In genomic region chr19:49148784-49149651, GRCh38 we compare ENCODE assay signal across 8 cellular contexts. TPM values are rescaled to one million over a fixed set of nuclear protein-coding genes. Genes with fewer than 3 reads are reported as not detected.
DNase-seq lines count a peak whose midpoint lies in the region; ATAC-seq, FAIRE-seq and TF ChIP-seq lines count a peak whose summit lies in the region.

No MANE protein-coding gene starts in this region.

- peak overlapping the region; percentile 90 for H2AFZ ChIP-seq in endothelial cell of umbilical vein (ENCODE audit: low read depth, low read length)

- dilution Hi-C loops in endothelial cell of umbilical vein (cut with MboI; ENCODE audit: extremely low pct_ligation_motif_present, low sequenced_read_pairs): no loop called here

- no peak for TF ChIP-seq POLR2A in endothelial cell of umbilical vein (IDR thresholded peaks at IDR 0.05; ENCODE audit: low read depth, low read length)

- CTCF ChIA-PET in CD4-positive, alpha-beta T cell (lab: Charles Lee): interaction anchor here (0.7 to 1.1 kb wide), 4 partner anchors 35 to 51 kb away, joined by 3 to 4 read pairs (median 3); partner anchors contain the start of gene LIN7B
- CTCF ChIA-PET in endothelial cell of umbilical vein (lab: Charles Lee): interaction anchor here (0.6 to 4.1 kb wide), 12 partner anchors 10 to 151 kb away, joined by 3 to 56 read pairs (median 6); partner anchors contain the start of gene LIN7B

- H3K9me3 ChIP-seq in CD4-positive, alpha-beta T cell (ENCODE audit: control insufficient read depth, low read length): no peaks in the 10 kb centered on the region
- H3K9me3 ChIP-seq in endothelial cell of umbilical vein (replicated peaks; ENCODE audit: control insufficient read depth, insufficient read depth, low read length): no peaks in the 10 kb centered on the region

- H3K9me1 ChIP-seq in endothelial cell of umbilical vein (replicated peaks; ENCODE audit: control insufficient read depth, extremely low read depth, insufficient read depth, low read length): no peaks in the 10 kb centered on the region

- peaks cover 28% of the 10 kb centered on the region for H3K4me1 ChIP-seq in endothelial cell of umbilical vein (ENCODE audit: control insufficient read depth, extremely low read depth, insufficient read depth, low read length)

- FAIRE-seq in endothelial cell of umbilical vein (lab: Jason Lieb, UNC): peak; percentile 93

- TF ChIP-seq CTCF in CD4-positive, alpha-beta T cell (IDR thresholded peaks at IDR 0.05): no peak
- no peak for TF ChIP-seq CTCF in endothelial cell of umbilical vein (IDR thresholded peaks at IDR 0.05; ENCODE audit: extremely low read depth in 1 of 2, insufficient read depth in 1 of 2, low read depth in 1 of 2, low read length in 2 of 2)

- H3K4me3 ChIP-seq in endothelial cell of umbilical vein (replicated peaks in 1 of 3; ENCODE audit: insufficient read depth in 1 of 3, low read depth in 1 of 3, low read length in 3 of 3): peak overlapping the region; percentile 31 to 73 (median 61)

- POLR2A ChIA-PET in CD4-positive, alpha-beta T cell (lab: Charles Lee): interaction anchor here (1.0 kb wide), 1 partner anchor 195 kb away, joined by 3 read pairs; no protein-coding TSS in a partner anchor
- POLR2A ChIA-PET in endothelial cell of umbilical vein (lab: Charles Lee): interaction anchor here (1.1 kb wide), 1 partner anchor 51 kb away, joined by 3 read pairs; no protein-coding TSS in a partner anchor

- peak; percentile 44 for ATAC-seq in CD4-positive, alpha-beta T cell (ENCODE audit: poor library complexity)
- ATAC-seq in HG02938 (IDR thresholded peaks at IDR 0.05; ENCODE audit: unreplicated experiment): no peak

- peak; percentile 50 to 75 (median 68) for DNase-seq in CD4-positive, alpha-beta T cell
- peak; percentile 94 for DNase-seq in HuH-7 (ENCODE audit: low spot score)
- DNase-seq in OCI-M1 (lab: John Stamatoyannopoulos, UW): peak; percentile 99
- DNase-seq in activated T-cell treated with anti-CD3 and anti-CD28 coated beads for 4 hours: peak; percentile 73
- DNase-seq in endothelial cell of umbilical vein (ENCODE audit: low read depth, low spot score): peak; percentile 91
- DNase-seq in mesenteric fat pad (ENCODE audit: low spot score): peak; percentile 97
- peak; percentile 54 for DNase-seq in stimulated activated CD8-positive, alpha-beta memory T cell treated with anti-CD3 and anti-CD28 coated beads, Interleukin-15, amount 100 ng/mL, for 1 hour (ENCODE audit: low read depth)

- H3K27ac Mint-ChIP-seq in CD4-positive, alpha-beta T cell: no peak overlapping the region

- peaks cover 55% of the 10 kb centered on the region for H3K27me3 ChIP-seq in CD4-positive, alpha-beta T cell (ENCODE audit: control insufficient read depth, insufficient read depth, low read length)
- H3K27me3 ChIP-seq in endothelial cell of umbilical vein (ENCODE audit: control insufficient read depth in 2 of 2, insufficient read depth in 2 of 2, low read length in 2 of 2): peaks cover 2 to 5% of the 10 kb centered on the region in 2 experiments

- no peaks in the 10 kb centered on the region for H3K9me3 Mint-ChIP-seq in CD4-positive, alpha-beta T cell

- peaks cover 52% of the 10 kb centered on the region for H3K4me1 Mint-ChIP-seq in CD4-positive, alpha-beta T cell (ENCODE audit: low read depth)

- peak overlapping the region; percentile 95 for H3K4me2 ChIP-seq in endothelial cell of umbilical vein (ENCODE audit: insufficient read depth, low read length)

- no peaks in the 10 kb centered on the region for H3K36me3 ChIP-seq in endothelial cell of umbilical vein (ENCODE audit: control insufficient read depth in 2 of 2, extremely low read depth in 1 of 2, insufficient read depth in 2 of 2, low read length in 2 of 2)

- intact Hi-C loops in CD4-positive, alpha-beta T cell (cut with DNase I, micrococcal nuclease): loop anchor here (5.0 kb wide), 2 partner anchors 37 to 157 kb away; partner anchors contain the start of genes GYS1 (in 1 of the 2), LIN7B (in 1 of the 2) and RUVBL2 (in 1 of the 2)
- intact Hi-C loops in endothelial cell of umbilical vein (cut with micrococcal nuclease): loop anchor here (1.0 kb wide), 2 partner anchors 8 to 30 kb away; partner anchors contain the start of genes C19orf73, PPFIA3 and TRPM4

- no TSS peak for BruUV-seq in endothelial cell of umbilical vein (replicated peaks; lab: Mats Ljungman, UMichigan)

- no peak overlapping the region for H3K9ac ChIP-seq in endothelial cell of umbilical vein (replicated peaks; ENCODE audit: extremely low read depth, insufficient read depth, low read length)

- H3K27ac ChIP-seq in CD4-positive, alpha-beta T cell (ENCODE audit: low read depth, low read length): no peak overlapping the region
- H3K27ac ChIP-seq in endothelial cell of umbilical vein (ENCODE audit: insufficient read depth, low read depth, low read length): no peak overlapping the region

- H4K20me1 ChIP-seq in endothelial cell of umbilical vein (replicated peaks; ENCODE audit: control insufficient read depth, extremely low read depth, insufficient read depth, low read length): no peaks in the 10 kb centered on the region

- no peaks in the 10 kb centered on the region for H3K79me2 ChIP-seq in endothelial cell of umbilical vein (ENCODE audit: control insufficient read depth, insufficient read depth, low read length)

- no peaks in the 10 kb centered on the region for H3K36me3 Mint-ChIP-seq in CD4-positive, alpha-beta T cell (ENCODE audit: low read depth)

- H3K4me3 Mint-ChIP-seq in CD4-positive, alpha-beta T cell: peak overlapping the region; percentile 86

- peaks cover 88% of the 10 kb centered on the region for H3K27me3 Mint-ChIP-seq in CD4-positive, alpha-beta T cell

TF ChIP-seq in endothelial cell of umbilical vein, 7 proteins besides CTCF, POLR2A, EP300 and RAD21 (continues in another document):
- TF ChIP-seq MYC (IDR thresholded peaks at IDR 0.05; ENCODE audit: low read depth, low read length): no peak
- no peak for TF ChIP-seq GATA2 (IDR thresholded peaks at IDR 0.05; ENCODE audit: insufficient read depth, insufficient read length, low read depth, low read length)
- no peak for TF ChIP-seq JUN (IDR thresholded peaks at IDR 0.05; ENCODE audit: borderline replicate concordance, insufficient read depth, insufficient read length, low read depth)

RNA-seq across cellular contexts. Expression of gene HRC, which starts 6.2 kb away (rescaled TPM):
- not detected for total RNA-seq in CD4-positive, alpha-beta T cell
- total RNA-seq in endothelial cell of umbilical vein (not detected in 2 replicates), mesenteric fat pad (1.3 TPM)
- not detected in 2 replicates for polyA plus RNA-seq in endothelial cell of umbilical vein
- polyA plus RNA-seq in endothelial cell of umbilical vein (2011; cell fraction: cytosol; rRNA removed): not detected in 2 replicates
- not detected in 2 replicates for polyA plus RNA-seq in endothelial cell of umbilical vein (2011; cell fraction: nucleus; rRNA removed)
- 0.44 TPM in 1 of 2 replicates, not detected in the other for polyA plus RNA-seq in endothelial cell of umbilical vein (2012)
- 0.39 and 1.3 TPM in 2 replicates for polyA minus RNA-seq in endothelial cell of umbilical vein
- polyA minus RNA-seq in endothelial cell of umbilical vein (2011; cell fraction: cytosol; rRNA and poly(A)+ RNA removed): not detected
- polyA minus RNA-seq in endothelial cell of umbilical vein (2011; cell fraction: nucleus; rRNA and poly(A)+ RNA removed): not detected in 2 replicates

RNA-seq across cellular contexts. Expression of gene TRPM4, which starts 8.6 kb away (rescaled TPM):
- total RNA-seq in CD4-positive, alpha-beta T cell: not detected
- total RNA-seq in endothelial cell of umbilical vein (38.9 and 40.6 TPM in 2 replicates), mesenteric fat pad (17.0 TPM)
- polyA plus RNA-seq in endothelial cell of umbilical vein: 17.6 and 23.7 TPM in 2 replicates
- polyA plus RNA-seq in endothelial cell of umbilical vein (2011; cell fraction: cytosol; rRNA removed): 6.5 and 8.7 TPM in 2 replicates
- polyA plus RNA-seq in endothelial cell of umbilical vein (2011; cell fraction: nucleus; rRNA removed): 88.1 and 102 TPM in 2 replicates
- 22.6 and 38.8 TPM in 2 replicates for polyA plus RNA-seq in endothelial cell of umbilical vein (2012)
- polyA minus RNA-seq in endothelial cell of umbilical vein: 20.4 and 22.4 TPM in 2 replicates
- polyA minus RNA-seq in endothelial cell of umbilical vein (2011; cell fraction: cytosol; rRNA and poly(A)+ RNA removed): 2.5 TPM
- 21.9 and 29.7 TPM in 2 replicates for polyA minus RNA-seq in endothelial cell of umbilical vein (2011; cell fraction: nucleus; rRNA and poly(A)+ RNA removed)

RNA-seq across cellular contexts. Expression of gene PPFIA3, which starts 29.7 kb away (rescaled TPM):
- 1 to 10 TPM; 2.0 to 2.8 TPM for total RNA-seq in CD4-positive, alpha-beta T cell
- total RNA-seq in endothelial cell of umbilical vein (2.0 and 2.6 TPM in 2 replicates), mesenteric fat pad (3.1 TPM)
- 1.3 and 1.4 TPM in 2 replicates for polyA plus RNA-seq in endothelial cell of umbilical vein
- 0.58 and 0.99 TPM in 2 replicates for polyA plus RNA-seq in endothelial cell of umbilical vein (2011; cell fraction: cytosol; rRNA removed)
- 1.2 and 1.3 TPM in 2 replicates for polyA plus RNA-seq in endothelial cell of umbilical vein (2011; cell fraction: nucleus; rRNA removed)
- 2.1 and 2.7 TPM in 2 replicates for polyA plus RNA-seq in endothelial cell of umbilical vein (2012)
- polyA minus RNA-seq in endothelial cell of umbilical vein: 0.90 and 1.3 TPM in 2 replicates
- polyA minus RNA-seq in endothelial cell of umbilical vein (2011; cell fraction: cytosol; rRNA and poly(A)+ RNA removed): 5.9 TPM
- polyA minus RNA-seq in endothelial cell of umbilical vein (2011; cell fraction: nucleus; rRNA and poly(A)+ RNA removed): 0.24 and 1.2 TPM in 2 replicates

RNA-seq across cellular contexts. Expression of gene C19orf73, which starts 30.1 kb away (rescaled TPM):
- total RNA-seq in CD4-positive, alpha-beta T cell: 1 to 10 TPM; 1.5 to 2.3 TPM
- 1.5 TPM in 1 of 2 replicates, not detected in the other for total RNA-seq in endothelial cell of umbilical vein
- 1.8 and 2.5 TPM in 2 replicates for polyA plus RNA-seq in endothelial cell of umbilical vein
- 1.2 TPM in 2 replicates for polyA plus RNA-seq in endothelial cell of umbilical vein (2011; cell fraction: cytosol; rRNA removed)
- 0.25 and 0.97 TPM in 2 replicates for polyA plus RNA-seq in endothelial cell of umbilical vein (2011; cell fraction: nucleus; rRNA removed)
- polyA plus RNA-seq in endothelial cell of umbilical vein (2012): 0.52 and 0.78 TPM in 2 replicates
- polyA minus RNA-seq in endothelial cell of umbilical vein: not detected in 2 replicates
- 1.4 TPM for polyA minus RNA-seq in endothelial cell of umbilical vein (2011; cell fraction: cytosol; rRNA and poly(A)+ RNA removed)
- 0.91 TPM in 1 of 2 replicates, not detected in the other for polyA minus RNA-seq in endothelial cell of umbilical vein (2011; cell fraction: nucleus; rRNA and poly(A)+ RNA removed)
- total RNA-seq in mesenteric fat pad: not detected

RNA-seq across cellular contexts. Expression of gene LIN7B, which starts 34.8 kb away (rescaled TPM):
- total RNA-seq in CD4-positive, alpha-beta T cell: 1 to 10 TPM; 6.4 to 6.6 TPM
- total RNA-seq in endothelial cell of umbilical vein: 4.2 and 4.5 TPM in 2 replicates
- 2.2 and 4.4 TPM in 2 replicates for polyA plus RNA-seq in endothelial cell of umbilical vein
- polyA plus RNA-seq in endothelial cell of umbilical vein (2011; cell fraction: cytosol; rRNA removed): 2.3 and 2.4 TPM in 2 replicates
- 5.5 and 5.6 TPM in 2 replicates for polyA plus RNA-seq in endothelial cell of umbilical vein (2011; cell fraction: nucleus; rRNA removed)
- polyA plus RNA-seq in endothelial cell of umbilical vein (2012): 1.3 and 4.4 TPM in 2 replicates
- 2.6 and 4.1 TPM in 2 replicates for polyA minus RNA-seq in endothelial cell of umbilical vein
- polyA minus RNA-seq in endothelial cell of umbilical vein (2011; cell fraction: cytosol; rRNA and poly(A)+ RNA removed): 2.7 TPM
- 3.6 TPM in 1 of 2 replicates, not detected in the other for polyA minus RNA-seq in endothelial cell of umbilical vein (2011; cell fraction: nucleus; rRNA and poly(A)+ RNA removed)
- 4.2 TPM for total RNA-seq in mesenteric fat pad

Comparison
In these comparisons a context has a peak if more than half of its experiments do, and no peak if none do; other contexts are left out.
1. RNA of gene TRPM4, which starts 8.6 kb away (total RNA-seq): 38.9 to 40.6 TPM in endothelial cell of umbilical vein and 17.0 TPM in mesenteric fat pad (single experiment); not detected in CD4-positive, alpha-beta T cell; every median in the first group is over 10 times any median in the second.
2. Peak in every context shown above with its lines, with median percentiles within 50 percentile points of each other: DNase-seq.